In the genomic region with DNA sequence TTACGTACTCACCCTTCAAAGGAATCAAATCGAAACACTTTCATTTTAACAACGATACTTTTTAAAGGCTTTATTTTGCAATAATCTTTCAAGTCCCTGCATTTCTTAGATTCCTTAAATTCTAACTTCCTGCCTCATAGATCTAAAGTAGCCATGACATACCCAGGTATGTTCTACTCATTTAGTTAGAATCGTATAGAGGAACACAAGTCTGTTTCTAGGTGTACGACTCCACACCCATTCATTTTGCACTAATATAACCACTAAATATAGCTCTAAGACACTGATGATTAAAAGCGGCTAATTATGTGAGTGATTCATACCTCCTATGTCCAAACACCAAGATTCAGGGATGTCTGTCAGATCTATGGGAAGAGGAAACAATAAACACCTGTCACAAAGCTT, we compare ENCODE assay signal across 8 cellular contexts. TPM values are rescaled to one million over a fixed set of nuclear protein-coding genes. Genes with fewer than 3 reads are reported as not detected.
A peak's percentile ranks its signal among the peaks of the same experiment; 100 is the strongest.
DNase-seq lines count a peak whose midpoint lies in the region; ATAC-seq lines count a peak whose summit lies in the region.

No MANE protein-coding gene starts in this region.

- peak overlapping the region; percentile 16 for H3K9ac ChIP-seq in rectal smooth muscle tissue (ENCODE audit: low read length)

- H3K4me1 ChIP-seq in rectal smooth muscle tissue (ENCODE audit: control insufficient read depth, insufficient read depth, low read length): peaks cover 3% of the 10 kb centered on the region

- H3K27me3 ChIP-seq in rectal smooth muscle tissue (ENCODE audit: control insufficient read depth, insufficient read depth, low read length): no peaks in the 10 kb centered on the region

- peak overlapping the region; percentile 49 for H3K27ac ChIP-seq in rectal smooth muscle tissue (ENCODE audit: low read depth, low read length)

- H3K36me3 ChIP-seq in rectal smooth muscle tissue (ENCODE audit: control insufficient read depth, insufficient read depth, low read length): no peaks in the 10 kb centered on the region

- H3K4me3 ChIP-seq in rectal smooth muscle tissue (ENCODE audit: low read length): peak overlapping the region; percentile 68

- DNase-seq in NCI-H2107 treated with DMSO at 0.1 percent for 48 hours (lab: John Stamatoyannopoulos, UW; ENCODE audit: unreplicated experiment) (peak; percentile 65), NCI-H2107 (lab: John Stamatoyannopoulos, UW) (no peak), SW480 (ENCODE audit: low spot score) (peak; percentile 56), fibroblast of gingiva (ENCODE audit: low read depth) (peak; percentile 35), T-helper 9 cell (no peak), cerebellum (ENCODE audit: low spot score) (no peak)

- ATAC-seq in GM18873 (IDR thresholded peaks at IDR 0.05; ENCODE audit: low FRiP score, unreplicated experiment): no peak

RNA-seq across cellular contexts. Expression of a gene that starts 1.3 kb away (rescaled TPM):
- total RNA-seq in cerebellum: 143 TPM

Comparison
In these comparisons a context has a peak if more than half of its experiments do, and no peak if none do; other contexts are left out.
1. DNase-seq: peak in NCI-H2107 treated with DMSO at 0.1 percent for 48 hours (single experiment), SW480 (single experiment) and fibroblast of gingiva (single experiment); none in NCI-H2107 (single experiment), T-helper 9 cell (single experiment) and cerebellum (single experiment).